Comparison of ENCODE assay signal across 8 cellular contexts in the genomic region with DNA sequence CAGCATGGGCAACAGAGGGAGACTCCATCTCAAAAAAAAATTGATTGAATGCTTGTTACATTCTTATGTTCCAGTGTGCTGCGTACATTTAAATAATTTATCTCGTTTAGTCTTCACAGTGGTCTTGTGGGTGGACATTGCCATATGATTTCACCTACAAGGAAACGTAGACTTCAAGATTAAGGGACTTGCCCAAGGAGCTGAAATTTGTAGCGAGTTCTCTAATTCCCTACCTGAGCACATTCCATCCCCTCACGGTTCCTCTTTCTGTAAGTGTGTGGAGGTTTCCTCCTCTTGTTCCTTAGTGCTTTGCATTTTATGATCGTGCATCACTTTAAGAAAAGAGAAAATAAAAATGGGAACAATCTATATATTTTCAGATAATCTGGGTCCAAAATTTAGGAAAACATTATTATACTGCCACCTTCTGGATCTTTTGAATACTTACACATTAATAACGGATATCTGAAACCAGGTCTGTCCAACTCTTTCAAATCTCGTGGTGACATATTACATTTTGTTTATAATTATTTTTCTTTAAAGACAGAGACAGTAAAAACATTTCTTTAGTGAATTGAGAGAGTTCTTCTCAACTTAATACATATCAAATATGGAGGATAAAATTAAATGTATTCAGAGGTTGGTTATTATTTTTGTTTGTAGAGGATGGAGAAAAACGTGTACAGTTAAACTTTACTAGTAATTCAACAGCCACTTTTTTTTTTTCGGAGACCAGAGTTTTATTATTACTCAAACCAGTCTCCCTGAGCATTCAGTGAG. TPM values are rescaled to one million over a fixed set of nuclear protein-coding genes. Genes with fewer than 3 reads are reported as not detected.
DNase-seq lines count a peak whose midpoint lies in the region; ATAC-seq and TF ChIP-seq lines count a peak whose summit lies in the region.

No MANE protein-coding gene starts in this region.

- TF ChIP-seq POLR2A in transverse colon (IDR thresholded peaks at IDR 0.05) = no peak

- H2AFZ ChIP-seq in ACC112 (ENCODE audit: low read length, unreplicated experiment) = peak overlapping the region; percentile 95

- H3K9me3 ChIP-seq in transverse colon = no peaks in the 10 kb centered on the region

- no peaks in the 10 kb centered on the region for H3K4me1 ChIP-seq in ACC112 (ENCODE audit: control insufficient read depth, insufficient read depth, low read length, unreplicated experiment)
- H3K4me1 ChIP-seq in transverse colon = peaks cover 0 to 6% (median 2%) of the 10 kb centered on the region in 4 donors

- intact Hi-C loops in transverse colon (cut with DNase I; ENCODE audit: low total_unique reads) = loop anchor here (5.0 kb wide), 1 partner anchor 127 kb away; no protein-coding TSS in a partner anchor

- H3K36me3 ChIP-seq in ACC112 (ENCODE audit: insufficient read depth, low read length) (no peaks in the 10 kb centered on the region), transverse colon (no peaks in the 10 kb centered on the region)

- peak; percentile 19 to 45 for DNase-seq in NCI-H2081 (lab: John Stamatoyannopoulos, UW)
- DNase-seq in hepatic stellate cell (ENCODE audit: low spot score) = peak; percentile 19
- DNase-seq in transverse colon = no peak
- no peak for DNase-seq in COR-L47 (lab: John Stamatoyannopoulos, UW)

- H3K4me3 ChIP-seq in ACC112 (ENCODE audit: low read depth, low read length) (no peak overlapping the region), WI38 (ENCODE audit: low read depth, low read length) (no peak overlapping the region), transverse colon (no peak overlapping the region)

- H3K79me2 ChIP-seq in ACC112 (ENCODE audit: control insufficient read depth, insufficient read depth, low read length, unreplicated experiment) = no peaks in the 10 kb centered on the region

- H3K27ac ChIP-seq in ACC112 (ENCODE audit: low read depth, low read length) (no peak overlapping the region), transverse colon (no peak overlapping the region)

- in situ Hi-C loops in transverse colon (cut with MboI; ENCODE audit: low pct_ligation_motif_present in 1 of 4, low pct_unique_long_range_greater_than_20kb in 1 of 4, low sequenced_read_pairs in 3 of 4) = loop anchor here (10.0 to 25.0 kb wide), 5 partner anchors 125 to 1292 kb away; a partner anchor contains a TSS

- WGBS in transverse colon (ENCODE audit: low coverage in 1 of 2), 2 donors = 29 to 30% methylated on average over 10 of the region's 10 CpGs

- ATAC-seq in GM18517 (IDR thresholded peaks at IDR 0.05; ENCODE audit: unreplicated experiment) = peak; percentile 55
- no peak for ATAC-seq in GM21737 (IDR thresholded peaks at IDR 0.05; ENCODE audit: unreplicated experiment)

- H3K27me3 ChIP-seq in ACC112 (ENCODE audit: insufficient read depth, low read length) = no peaks in the 10 kb centered on the region
- no peaks in the 10 kb centered on the region for H3K27me3 ChIP-seq in transverse colon

- TF ChIP-seq CTCF in WI38 (IDR thresholded peaks at IDR 0.05; ENCODE audit: low read depth, low read length) (peak; percentile 9; the same call in 1 of the 2 replicates), transverse colon (IDR thresholded peaks at IDR 0.05) (peak; percentile 55 to 70 (median 63))

- TF ChIP-seq EP300 in transverse colon (IDR thresholded peaks at IDR 0.05; ENCODE audit: low read depth) = no peak

RNA-seq across cellular contexts. Expression of a gene that starts 29.9 kb away (rescaled TPM):
- total RNA-seq in transverse colon = 100 to 1,000 TPM in 3 of 4 donors, 10 to 100 TPM in 1; 77.4 to 170 (median 127) TPM

RNA-seq across cellular contexts. Expression of a gene that starts 38.2 kb away (rescaled TPM):
- 1 to 10 TPM in 3 of 4 donors, under 1 TPM in 1; 0.60 to 4.4 (median 3.0) TPM for total RNA-seq in transverse colon

RNA-seq across cellular contexts. Expression of a gene that starts 44.3 kb away (rescaled TPM):
- total RNA-seq in transverse colon = 100 to 1,000 TPM in 2 of 4 donors, 10 to 100 TPM in 2; 15.1 to 157 (median 90.5) TPM

Comparison
In these comparisons a context has a peak if more than half of its experiments do, and no peak if none do; other contexts are left out.
1. DNase-seq: peak in NCI-H2081 (2 of 2) and hepatic stellate cell (single experiment); none in transverse colon (single experiment) and COR-L47 (single experiment).